11 cellular contexts compared by ENCODE assay signal in the genomic region with DNA sequence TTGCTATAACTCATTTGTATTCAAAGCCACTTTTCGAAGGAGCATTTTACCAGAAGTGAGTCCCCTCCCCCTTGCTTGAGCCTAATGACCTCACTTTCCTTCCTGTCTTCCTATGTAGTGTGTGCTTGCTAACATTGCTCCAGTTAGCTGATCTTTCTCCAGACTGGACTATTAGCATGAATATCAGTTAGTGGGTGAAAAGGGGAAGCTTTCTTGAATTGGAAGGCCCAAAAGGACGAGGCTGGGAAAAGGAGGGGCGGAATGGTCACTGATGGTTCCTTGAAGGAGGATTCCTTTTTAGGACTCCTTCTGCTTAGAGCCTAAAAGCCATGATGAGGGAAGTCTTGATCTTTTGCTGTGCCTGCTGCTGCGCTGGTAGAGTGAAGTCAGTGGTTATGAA. TPM values are rescaled to one million over a fixed set of nuclear protein-coding genes. Genes with fewer than 3 reads are reported as not detected.
DNase-seq lines count a peak whose midpoint lies in the region; ATAC-seq and TF ChIP-seq lines count a peak whose summit lies in the region.
"Had no signal": no experiment of that assay in that cellular context is flagged by ENCODE, and none has a peak within 500 bp of the region (broad histone marks: within the 10 kb centered on the region; RNA-seq: fewer than 3 reads in every experiment).

No MANE protein-coding gene starts in this region.

- H3K4me1 Mint-ChIP-seq in stimulated activated naive CD8-positive, alpha-beta T cell treated with anti-CD3 and anti-CD28 coated beads, Interleukin-15, Interleukin-2, amounts not matched to agents 100 ng/mL and 50 ng/mL, for 24 hours (ENCODE audit: low read depth): peaks cover 20% of the 10 kb centered on the region

- H3K9me3 Mint-ChIP-seq in stimulated activated naive CD8-positive, alpha-beta T cell treated with anti-CD3 and anti-CD28 coated beads, Interleukin-15, Interleukin-2, amounts not matched to agents 100 ng/mL and 50 ng/mL, for 24 hours: no peaks in the 10 kb centered on the region
- H3K9me3 Mint-ChIP-seq: activated naive CD4-positive, alpha-beta T cell treated with anti-CD3 and anti-CD28 coated beads, Interleukin-2, amount 50 U/mL, for 24 hours had no signal

- peak overlapping the region; percentile 52 for H3K27ac ChIP-seq in muscle layer of duodenum (ENCODE audit: low read length)
- H3K27ac ChIP-seq: C4-2B had no signal

- peaks cover 17 to 29% of the 10 kb centered on the region in 2 donors for H3K36me3 ChIP-seq in muscle layer of duodenum (ENCODE audit: control insufficient read depth in 1 of 2, insufficient read depth in 2 of 2, low read length in 2 of 2)
- no peaks in the 10 kb centered on the region for H3K36me3 ChIP-seq in mucosa of descending colon (ENCODE audit: low read depth)

- DNase-seq in stimulated activated naive CD8-positive, alpha-beta T cell treated with anti-CD3 and anti-CD28 coated beads, Interleukin-15, Interleukin-2, amounts not matched to agents 100 U/mL and 50 U/mL, for 24 hours: no peak
- peak; percentile 81 for DNase-seq in dermis blood vessel endothelial cell
- no peak for DNase-seq in HuH-7.5 (ENCODE audit: low spot score)
- no peak for DNase-seq in activated CD4-positive, CD25-positive, alpha-beta regulatory T cell (lab: John Stamatoyannopoulos, UW)
- no peak for DNase-seq in mucosa of descending colon
- DNase-seq in NCI-H748 treated with DMSO at 0.1 percent for 48 hours (lab: John Stamatoyannopoulos, UW): no peak
- DNase-seq: NCI-H69 had no signal

- H3K9me3 ChIP-seq in muscle layer of duodenum (ENCODE audit: control insufficient read depth in 1 of 2, low read length in 2 of 2): no peaks in the 10 kb centered on the region
- no peaks in the 10 kb centered on the region for H3K9me3 ChIP-seq in mucosa of descending colon

- no peaks in the 10 kb centered on the region for H3K27me3 ChIP-seq in muscle layer of duodenum (ENCODE audit: low read depth, low read length)

- peaks cover 26% of the 10 kb centered on the region for H3K36me3 Mint-ChIP-seq in stimulated activated naive CD8-positive, alpha-beta T cell treated with anti-CD3 and anti-CD28 coated beads, Interleukin-15, Interleukin-2, amounts not matched to agents 100 ng/mL and 50 ng/mL, for 24 hours (ENCODE audit: low read depth)

- H3K4me3 ChIP-seq in muscle layer of duodenum (ENCODE audit: low read depth in 1 of 2, low read length in 2 of 2) (no peak overlapping the region), mucosa of descending colon (no peak overlapping the region)

- peak overlapping the region; percentile 17 for H3K27ac Mint-ChIP-seq in stimulated activated naive CD8-positive, alpha-beta T cell treated with anti-CD3 and anti-CD28 coated beads, Interleukin-15, Interleukin-2, amounts not matched to agents 100 ng/mL and 50 ng/mL, for 24 hours

- intact Hi-C loops in mucosa of descending colon (cut with DNase I, micrococcal nuclease): no loop called here

- no peak for TF ChIP-seq CTCF in mucosa of descending colon (IDR thresholded peaks at IDR 0.05)

- ATAC-seq in stimulated activated naive CD8-positive, alpha-beta T cell treated with anti-CD3 and anti-CD28 coated beads, Interleukin-15, Interleukin-2, amounts not matched to agents 100 U/mL and 50 U/mL, for 24 hours: no peak
- ATAC-seq in mucosa of descending colon: no peak

- no peaks in the 10 kb centered on the region for H3K27me3 Mint-ChIP-seq in stimulated activated naive CD8-positive, alpha-beta T cell treated with anti-CD3 and anti-CD28 coated beads, Interleukin-15, Interleukin-2, amounts not matched to agents 100 ng/mL and 50 ng/mL, for 24 hours
- H3K27me3 Mint-ChIP-seq: activated naive CD4-positive, alpha-beta T cell treated with anti-CD3 and anti-CD28 coated beads, Interleukin-2, amount 50 U/mL, for 24 hours had no signal

- H3K4me3 Mint-ChIP-seq in stimulated activated naive CD8-positive, alpha-beta T cell treated with anti-CD3 and anti-CD28 coated beads, Interleukin-15, Interleukin-2, amounts not matched to agents 100 ng/mL and 50 ng/mL, for 24 hours: no peak overlapping the region
- H3K4me3 Mint-ChIP-seq: activated naive CD4-positive, alpha-beta T cell treated with anti-CD3 and anti-CD28 coated beads, Interleukin-2, amount 50 U/mL, for 24 hours had no signal

- H3K4me1 ChIP-seq in muscle layer of duodenum (ENCODE audit: control insufficient read depth in 1 of 2, insufficient read depth in 2 of 2, low read length in 2 of 2) (peaks cover 7 to 32% of the 10 kb centered on the region in 2 donors), mucosa of descending colon (ENCODE audit: low read depth) (peaks cover 5% of the 10 kb centered on the region)

RNA-seq across cellular contexts. Expression of a gene that starts 11.9 kb away (rescaled TPM):
- total RNA-seq in dermis blood vessel endothelial cell (138 and 207 TPM in 2 replicates), mucosa of descending colon (10 to 100 TPM; 13.0 to 54.7 (median 18.5) TPM)

RNA-seq across cellular contexts. Expression of a gene that starts 33.5 kb away (rescaled TPM):
- total RNA-seq in dermis blood vessel endothelial cell (15.5 and 24.3 TPM in 2 replicates), mucosa of descending colon (10 to 100 TPM; 21.7 to 34.4 (median 29.7) TPM)
